Comparison of ENCODE assay signal across 1 cellular context in the genomic region with DNA sequence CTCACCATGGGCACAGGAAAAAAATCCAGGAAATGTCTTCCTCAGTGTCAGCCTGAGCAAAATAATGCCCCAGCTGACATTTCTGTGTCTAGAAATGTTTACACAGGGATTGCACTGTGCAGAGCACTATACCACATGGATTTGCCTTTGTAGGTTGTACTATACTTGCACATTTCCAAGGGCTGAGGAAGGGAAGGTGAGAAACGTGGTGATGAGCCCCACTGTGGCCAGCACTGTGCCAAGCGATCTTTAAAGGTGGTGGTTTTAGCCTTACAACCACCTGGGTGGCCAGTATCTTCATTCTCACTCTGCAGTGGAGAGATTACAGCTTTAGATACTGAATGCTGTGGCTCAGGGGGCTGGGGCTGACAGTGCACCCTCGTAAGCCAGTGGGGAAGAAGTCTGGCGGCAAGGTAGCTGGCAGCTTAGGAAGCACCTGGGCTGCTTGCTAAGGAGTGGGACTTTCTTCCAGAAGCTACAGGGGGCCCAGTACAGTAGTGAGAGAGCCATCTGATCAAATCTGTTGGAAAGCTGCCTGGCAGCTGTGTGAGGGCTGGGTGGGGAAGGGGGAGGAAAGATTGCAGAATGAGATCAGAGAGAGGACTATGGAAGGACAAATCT.
A peak's percentile ranks its signal among the peaks of the same experiment; 100 is the strongest.
TF ChIP-seq lines count a peak whose summit lies in the region.

No MANE protein-coding gene starts in this region.

TF ChIP-seq in HepG2, 621 proteins besides CTCF, POLR2A, EP300 and RAD21 (continued from another document and continues in another):
- TF ChIP-seq ARID2 (CRISPR knock-in tag; IDR thresholded peaks at IDR 0.05; ENCODE audit: borderline replicate concordance) (no peak), SOX5 (CRISPR knock-in tag; IDR thresholded peaks at IDR 0.05; ENCODE audit: borderline replicate concordance) (no peak), ZNF292 (CRISPR knock-in tag; IDR thresholded peaks at IDR 0.05; ENCODE audit: borderline replicate concordance, low read depth) (no peak), STAG1 (CRISPR knock-in tag; IDR thresholded peaks at IDR 0.05) (peak; percentile 26; the same call in 1 of the 2 replicates), ZNF136 (CRISPR knock-in tag; IDR thresholded peaks at IDR 0.05; ENCODE audit: low read depth) (0 out of 2 replicates have a peak, but pooled peaks have one; percentile 22), ZFP82 (CRISPR knock-in tag; IDR thresholded peaks at IDR 0.05; ENCODE audit: borderline replicate concordance) (no peak), ZNF3 (CRISPR knock-in tag; IDR thresholded peaks at IDR 0.05) (0 out of 2 replicates have a peak, but pooled peaks have one; percentile 1), HDAC6 (IDR thresholded peaks at IDR 0.05; ENCODE audit: low read depth, low read length) (no peak), ARNTL (CRISPR knock-in tag; IDR thresholded peaks at IDR 0.05) (no peak), GLI4 (CRISPR knock-in tag; IDR thresholded peaks at IDR 0.05; ENCODE audit: borderline replicate concordance) (no peak), ZFX (CRISPR knock-in tag; IDR thresholded peaks at IDR 0.05; ENCODE audit: low read depth) (no peak), MBD4 (IDR thresholded peaks at IDR 0.05; ENCODE audit: borderline replicate concordance, low read length) (no peak), HDAC2 (CRISPR knock-in tag; IDR thresholded peaks at IDR 0.05) (no peak), POLR2G (IDR thresholded peaks at IDR 0.05; ENCODE audit: low read depth, low read length) (no peak), ELF3 (CRISPR knock-in tag; IDR thresholded peaks at IDR 0.05) (peak; percentile 41; the same call in 1 of the 2 replicates), FOXK2 (IDR thresholded peaks at IDR 0.05) (no peak), KAT7 (CRISPR knock-in tag; IDR thresholded peaks at IDR 0.05; ENCODE audit: borderline replicate concordance) (no peak), MYNN (CRISPR knock-in tag; IDR thresholded peaks at IDR 0.05; ENCODE audit: low read depth) (no peak), NFYB (CRISPR knock-in tag; IDR thresholded peaks at IDR 0.05) (no peak), ZNF619 (CRISPR knock-in tag; IDR thresholded peaks at IDR 0.05) (no peak), POLR2AphosphoS5 (IDR thresholded peaks at IDR 0.05; ENCODE audit: low read depth, low read length) (no peak), ZNF326 (CRISPR knock-in tag; IDR thresholded peaks at IDR 0.05; ENCODE audit: borderline replicate concordance) (no peak), ZNF263 (CRISPR knock-in tag; IDR thresholded peaks at IDR 0.05) (no peak), ZMYM2 (CRISPR knock-in tag; IDR thresholded peaks at IDR 0.05) (0 out of 2 replicates have a peak, but pooled peaks have one; percentile 19), NPAS2 (CRISPR knock-in tag; IDR thresholded peaks at IDR 0.05; ENCODE audit: borderline replicate concordance) (no peak), FOXA3 (CRISPR knock-in tag; IDR thresholded peaks at IDR 0.05) (peak; percentile 71), IKZF4 (CRISPR knock-in tag; IDR thresholded peaks at IDR 0.05; ENCODE audit: borderline replicate concordance, low read depth, not compliant biosample characterization) (no peak), ZNF256 (CRISPR knock-in tag; conservative IDR thresholded peaks at IDR 0.05) (no peak), FOXJ3 (CRISPR knock-in tag; IDR thresholded peaks at IDR 0.05; ENCODE audit: borderline replicate concordance) (no peak), REPIN1 (CRISPR knock-in tag; IDR thresholded peaks at IDR 0.05; ENCODE audit: borderline replicate concordance, low read depth) (no peak), ZNF382 (CRISPR knock-in tag; IDR thresholded peaks at IDR 0.05; ENCODE audit: borderline replicate concordance) (no peak), ZNF138 (CRISPR knock-in tag; IDR thresholded peaks at IDR 0.05; ENCODE audit: low read depth) (no peak)
- TF ChIP-seq, protein P1, sequence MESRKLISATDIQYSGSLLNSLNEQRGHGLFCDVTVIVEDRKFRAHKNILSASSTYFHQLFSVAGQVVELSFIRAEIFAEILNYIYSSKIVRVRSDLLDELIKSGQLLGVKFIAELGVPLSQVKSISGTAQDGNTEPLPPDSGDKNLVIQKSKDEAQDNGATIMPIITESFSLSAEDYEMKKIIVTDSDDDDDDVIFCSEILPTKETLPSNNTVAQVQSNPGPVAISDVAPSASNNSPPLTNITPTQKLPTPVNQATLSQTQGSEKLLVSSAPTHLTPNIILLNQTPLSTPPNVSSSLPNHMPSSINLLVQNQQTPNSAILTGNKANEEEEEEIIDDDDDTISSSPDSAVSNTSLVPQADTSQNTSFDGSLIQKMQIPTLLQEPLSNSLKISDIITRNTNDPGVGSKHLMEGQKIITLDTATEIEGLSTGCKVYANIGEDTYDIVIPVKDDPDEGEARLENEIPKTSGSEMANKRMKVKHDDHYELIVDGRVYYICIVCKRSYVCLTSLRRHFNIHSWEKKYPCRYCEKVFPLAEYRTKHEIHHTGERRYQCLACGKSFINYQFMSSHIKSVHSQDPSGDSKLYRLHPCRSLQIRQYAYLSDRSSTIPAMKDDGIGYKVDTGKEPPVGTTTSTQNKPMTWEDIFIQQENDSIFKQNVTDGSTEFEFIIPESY (CRISPR knock-in tag; IDR thresholded peaks at IDR 0.05), result no peak
- TF ChIP-seq, protein P2, sequence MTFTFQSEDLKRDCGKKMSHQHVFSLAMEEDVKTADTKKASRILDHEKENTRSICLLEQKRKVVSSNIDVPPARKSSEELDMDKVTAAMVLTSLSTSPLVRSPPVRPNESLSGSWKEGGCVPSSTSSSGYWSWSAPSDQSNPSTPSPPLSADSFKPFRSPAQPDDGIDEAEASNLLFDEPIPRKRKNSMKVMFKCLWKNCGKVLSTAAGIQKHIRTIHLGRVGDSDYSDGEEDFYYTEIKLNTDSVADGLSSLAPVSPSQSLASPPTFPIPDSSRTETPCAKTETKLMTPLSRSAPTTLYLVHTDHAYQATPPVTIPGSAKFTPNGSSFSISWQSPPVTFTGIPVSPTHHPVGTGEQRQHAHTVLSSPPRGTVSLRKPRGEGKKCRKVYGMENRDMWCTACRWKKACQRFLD (CRISPR knock-in tag; IDR thresholded peaks at IDR 0.05; ENCODE audit: borderline replicate concordance), result no peak
- TF ChIP-seq, protein P3, sequence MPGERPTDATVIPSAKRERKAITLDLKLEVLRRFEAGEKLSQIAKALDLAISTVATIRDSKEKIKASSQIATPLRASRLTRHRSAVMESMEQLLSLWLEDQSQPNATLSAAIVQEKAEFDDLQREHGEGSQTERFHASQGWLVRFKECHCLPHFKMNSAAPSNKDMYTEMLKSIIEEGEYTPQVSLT (CRISPR knock-in tag; IDR thresholded peaks at IDR 0.05; ENCODE audit: borderline replicate concordance, low read depth), result no peak
- TF ChIP-seq, protein P4, sequence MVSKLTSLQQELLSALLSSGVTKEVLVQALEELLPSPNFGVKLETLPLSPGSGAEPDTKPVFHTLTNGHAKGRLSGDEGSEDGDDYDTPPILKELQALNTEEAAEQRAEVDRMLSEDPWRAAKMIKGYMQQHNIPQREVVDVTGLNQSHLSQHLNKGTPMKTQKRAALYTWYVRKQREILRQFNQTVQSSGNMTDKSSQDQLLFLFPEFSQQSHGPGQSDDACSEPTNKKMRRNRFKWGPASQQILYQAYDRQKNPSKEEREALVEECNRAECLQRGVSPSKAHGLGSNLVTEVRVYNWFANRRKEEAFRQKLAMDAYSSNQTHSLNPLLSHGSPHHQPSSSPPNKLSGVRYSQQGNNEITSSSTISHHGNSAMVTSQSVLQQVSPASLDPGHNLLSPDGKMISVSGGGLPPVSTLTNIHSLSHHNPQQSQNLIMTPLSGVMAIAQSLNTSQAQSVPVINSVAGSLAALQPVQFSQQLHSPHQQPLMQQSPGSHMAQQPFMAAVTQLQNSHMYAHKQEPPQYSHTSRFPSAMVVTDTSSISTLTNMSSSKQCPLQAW (CRISPR knock-in tag; IDR thresholded peaks at IDR 0.05), result no peak; the same call in 1 of the 2 replicates
- TF ChIP-seq, protein P5, sequence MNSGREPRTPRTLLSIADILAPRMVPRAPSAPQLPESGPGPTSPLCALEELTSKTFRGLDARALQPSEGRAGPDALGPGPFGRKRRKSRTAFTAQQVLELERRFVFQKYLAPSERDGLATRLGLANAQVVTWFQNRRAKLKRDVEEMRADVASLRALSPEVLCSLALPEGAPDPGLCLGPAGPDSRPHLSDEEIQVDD (CRISPR knock-in tag; IDR thresholded peaks at IDR 0.05; ENCODE audit: borderline replicate concordance), result no peak
- TF ChIP-seq, protein P6, sequence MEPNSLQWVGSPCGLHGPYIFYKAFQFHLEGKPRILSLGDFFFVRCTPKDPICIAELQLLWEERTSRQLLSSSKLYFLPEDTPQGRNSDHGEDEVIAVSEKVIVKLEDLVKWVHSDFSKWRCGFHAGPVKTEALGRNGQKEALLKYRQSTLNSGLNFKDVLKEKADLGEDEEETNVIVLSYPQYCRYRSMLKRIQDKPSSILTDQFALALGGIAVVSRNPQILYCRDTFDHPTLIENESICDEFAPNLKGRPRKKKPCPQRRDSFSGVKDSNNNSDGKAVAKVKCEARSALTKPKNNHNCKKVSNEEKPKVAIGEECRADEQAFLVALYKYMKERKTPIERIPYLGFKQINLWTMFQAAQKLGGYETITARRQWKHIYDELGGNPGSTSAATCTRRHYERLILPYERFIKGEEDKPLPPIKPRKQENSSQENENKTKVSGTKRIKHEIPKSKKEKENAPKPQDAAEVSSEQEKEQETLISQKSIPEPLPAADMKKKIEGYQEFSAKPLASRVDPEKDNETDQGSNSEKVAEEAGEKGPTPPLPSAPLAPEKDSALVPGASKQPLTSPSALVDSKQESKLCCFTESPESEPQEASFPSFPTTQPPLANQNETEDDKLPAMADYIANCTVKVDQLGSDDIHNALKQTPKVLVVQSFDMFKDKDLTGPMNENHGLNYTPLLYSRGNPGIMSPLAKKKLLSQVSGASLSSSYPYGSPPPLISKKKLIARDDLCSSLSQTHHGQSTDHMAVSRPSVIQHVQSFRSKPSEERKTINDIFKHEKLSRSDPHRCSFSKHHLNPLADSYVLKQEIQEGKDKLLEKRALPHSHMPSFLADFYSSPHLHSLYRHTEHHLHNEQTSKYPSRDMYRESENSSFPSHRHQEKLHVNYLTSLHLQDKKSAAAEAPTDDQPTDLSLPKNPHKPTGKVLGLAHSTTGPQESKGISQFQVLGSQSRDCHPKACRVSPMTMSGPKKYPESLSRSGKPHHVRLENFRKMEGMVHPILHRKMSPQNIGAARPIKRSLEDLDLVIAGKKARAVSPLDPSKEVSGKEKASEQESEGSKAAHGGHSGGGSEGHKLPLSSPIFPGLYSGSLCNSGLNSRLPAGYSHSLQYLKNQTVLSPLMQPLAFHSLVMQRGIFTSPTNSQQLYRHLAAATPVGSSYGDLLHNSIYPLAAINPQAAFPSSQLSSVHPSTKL (CRISPR knock-in tag; IDR thresholded peaks at IDR 0.05), result peak; percentile 33; the same call in 1 of the 2 replicates
- TF ChIP-seq, protein P7, sequence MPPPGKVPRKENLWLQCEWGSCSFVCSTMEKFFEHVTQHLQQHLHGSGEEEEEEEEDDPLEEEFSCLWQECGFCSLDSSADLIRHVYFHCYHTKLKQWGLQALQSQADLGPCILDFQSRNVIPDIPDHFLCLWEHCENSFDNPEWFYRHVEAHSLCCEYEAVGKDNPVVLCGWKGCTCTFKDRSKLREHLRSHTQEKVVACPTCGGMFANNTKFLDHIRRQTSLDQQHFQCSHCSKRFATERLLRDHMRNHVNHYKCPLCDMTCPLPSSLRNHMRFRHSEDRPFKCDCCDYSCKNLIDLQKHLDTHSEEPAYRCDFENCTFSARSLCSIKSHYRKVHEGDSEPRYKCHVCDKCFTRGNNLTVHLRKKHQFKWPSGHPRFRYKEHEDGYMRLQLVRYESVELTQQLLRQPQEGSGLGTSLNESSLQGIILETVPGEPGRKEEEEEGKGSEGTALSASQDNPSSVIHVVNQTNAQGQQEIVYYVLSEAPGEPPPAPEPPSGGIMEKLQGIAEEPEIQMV (CRISPR knock-in tag; IDR thresholded peaks at IDR 0.05; ENCODE audit: low read depth), result no peak
- TF ChIP-seq, protein P8, sequence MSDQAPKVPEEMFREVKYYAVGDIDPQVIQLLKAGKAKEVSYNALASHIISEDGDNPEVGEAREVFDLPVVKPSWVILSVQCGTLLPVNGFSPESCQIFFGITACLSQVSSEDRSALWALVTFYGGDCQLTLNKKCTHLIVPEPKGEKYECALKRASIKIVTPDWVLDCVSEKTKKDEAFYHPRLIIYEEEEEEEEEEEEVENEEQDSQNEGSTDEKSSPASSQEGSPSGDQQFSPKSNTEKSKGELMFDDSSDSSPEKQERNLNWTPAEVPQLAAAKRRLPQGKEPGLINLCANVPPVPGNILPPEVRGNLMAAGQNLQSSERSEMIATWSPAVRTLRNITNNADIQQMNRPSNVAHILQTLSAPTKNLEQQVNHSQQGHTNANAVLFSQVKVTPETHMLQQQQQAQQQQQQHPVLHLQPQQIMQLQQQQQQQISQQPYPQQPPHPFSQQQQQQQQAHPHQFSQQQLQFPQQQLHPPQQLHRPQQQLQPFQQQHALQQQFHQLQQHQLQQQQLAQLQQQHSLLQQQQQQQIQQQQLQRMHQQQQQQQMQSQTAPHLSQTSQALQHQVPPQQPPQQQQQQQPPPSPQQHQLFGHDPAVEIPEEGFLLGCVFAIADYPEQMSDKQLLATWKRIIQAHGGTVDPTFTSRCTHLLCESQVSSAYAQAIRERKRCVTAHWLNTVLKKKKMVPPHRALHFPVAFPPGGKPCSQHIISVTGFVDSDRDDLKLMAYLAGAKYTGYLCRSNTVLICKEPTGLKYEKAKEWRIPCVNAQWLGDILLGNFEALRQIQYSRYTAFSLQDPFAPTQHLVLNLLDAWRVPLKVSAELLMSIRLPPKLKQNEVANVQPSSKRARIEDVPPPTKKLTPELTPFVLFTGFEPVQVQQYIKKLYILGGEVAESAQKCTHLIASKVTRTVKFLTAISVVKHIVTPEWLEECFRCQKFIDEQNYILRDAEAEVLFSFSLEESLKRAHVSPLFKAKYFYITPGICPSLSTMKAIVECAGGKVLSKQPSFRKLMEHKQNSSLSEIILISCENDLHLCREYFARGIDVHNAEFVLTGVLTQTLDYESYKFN (CRISPR knock-in tag; conservative IDR thresholded peaks at IDR 0.05), result 0 out of 2 replicates have a peak, but pooled peaks have one; percentile 13
- TF ChIP-seq, protein P9, sequence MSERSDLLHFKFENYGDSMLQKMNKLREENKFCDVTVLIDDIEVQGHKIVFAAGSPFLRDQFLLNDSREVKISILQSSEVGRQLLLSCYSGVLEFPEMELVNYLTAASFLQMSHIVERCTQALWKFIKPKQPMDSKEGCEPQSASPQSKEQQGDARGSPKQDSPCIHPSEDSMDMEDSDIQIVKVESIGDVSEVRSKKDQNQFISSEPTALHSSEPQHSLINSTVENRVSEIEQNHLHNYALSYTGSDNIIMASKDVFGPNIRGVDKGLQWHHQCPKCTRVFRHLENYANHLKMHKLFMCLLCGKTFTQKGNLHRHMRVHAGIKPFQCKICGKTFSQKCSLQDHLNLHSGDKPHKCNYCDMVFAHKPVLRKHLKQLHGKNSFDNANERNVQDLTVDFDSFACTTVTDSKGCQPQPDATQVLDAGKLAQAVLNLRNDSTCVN (CRISPR knock-in tag; IDR thresholded peaks at IDR 0.05; ENCODE audit: borderline replicate concordance), result no peak
